ENCODE assay signal across 22 cellular contexts in genomic region chr10:74202356-74202755, GRCh38.
"Had no signal": no experiment of that assay in that cellular context is flagged by ENCODE, and none has a peak within 500 bp of the region (broad histone marks: within the 10 kb centered on the region; RNA-seq: fewer than 3 reads in every experiment).

No MANE protein-coding gene starts in this region.

- ATAC-seq: activated CD8-positive, alpha-beta T cell treated with anti-CD3 and anti-CD28 coated beads, Interleukin-2, amount 10 ng/mL, durations not matched to agents 7 days and 5 days; activated T-helper 17 cell treated with anti-CD3 and anti-CD28 coated beads, Interleukin-2, amount 50 U/mL, for 72 hours; effector memory CD8-positive, alpha-beta T cell; gastrocnemius medialis; left ventricle myocardium superior; stimulated activated naive CD8-positive, alpha-beta T cell treated with anti-CD3 and anti-CD28 coated beads, Interleukin-15, Interleukin-2, amounts not matched to agents 100 U/mL and 50 U/mL, for 24 hours; T-cell had no signal

- H3K4me3 ChIP-seq: adrenal gland, ascending aorta, dorsolateral prefrontal cortex, esophagus muscularis mucosa, gastrocnemius medialis, upper lobe of left lung had no signal

- H3K27ac ChIP-seq: adrenal gland, ascending aorta, dorsolateral prefrontal cortex, esophagus muscularis mucosa, gastrocnemius medialis, upper lobe of left lung, WERI-Rb-1 had no signal

- DNase-seq: activated CD4-positive, alpha-beta T cell treated with anti-CD3 and anti-CD28 coated beads, Interleukin-2, amount 10 ng/mL, durations not matched to agents 7 days and 5 days; activated CD4-positive, CD25-positive, alpha-beta regulatory T cell treated with anti-CD3 and anti-CD28 coated beads, Interleukin-2, amount 50 U/mL, for 72 hours; activated CD8-positive, alpha-beta T cell treated with anti-CD3 and anti-CD28 coated beads, Interleukin-2, amount 10 ng/mL, durations not matched to agents 7 days and 5 days; activated naive CD4-positive, alpha-beta T cell; activated T-cell treated with anti-CD3 and anti-CD28 coated beads, Interleukin-2, amount 50 U/mL, for 1 hour; adrenal gland; central memory CD4-positive, alpha-beta T cell; dorsolateral prefrontal cortex; effector memory CD8-positive, alpha-beta T cell; gastrocnemius medialis; hypothalamus; left ventricle myocardium superior; mammary epithelial cell; midbrain; stimulated activated CD4-positive, alpha-beta T cell treated with anti-CD3 and anti-CD28 coated beads, Interleukin-4, amount 100 ng/mL, for 4 hours; stimulated activated naive CD8-positive, alpha-beta T cell treated with anti-CD3 and anti-CD28 coated beads, Interleukin-15, Interleukin-2, amounts not matched to agents 100 U/mL and 50 U/mL, for 24 hours; T-cell; upper lobe of left lung; WERI-Rb-1 had no signal

- H3K4me1 ChIP-seq: adrenal gland, ascending aorta, esophagus muscularis mucosa, upper lobe of left lung had no signal

- H3K27me3 ChIP-seq: adrenal gland, ascending aorta, dorsolateral prefrontal cortex, esophagus muscularis mucosa, gastrocnemius medialis, upper lobe of left lung had no signal

- H3K36me3 ChIP-seq: adrenal gland, gastrocnemius medialis had no signal

- H3K9me3 ChIP-seq: adrenal gland, ascending aorta, esophagus muscularis mucosa, gastrocnemius medialis, upper lobe of left lung had no signal
